ENCODE assay signal across 2 cellular contexts in genomic region chr2:105061560-105061959, GRCh38.
TF ChIP-seq lines count a peak whose summit lies in the region.

No MANE protein-coding gene starts in this region.

TF ChIP-seq in WTC11, 78 proteins besides CTCF, POLR2A, EP300 and RAD21:
- TF ChIP-seq ERG (CRISPR knock-in tag; IDR thresholded peaks at IDR 0.05) (no peak), NFATC4 (CRISPR knock-in tag; IDR thresholded peaks at IDR 0.05) (no peak), ELF4 (CRISPR knock-in tag; IDR thresholded peaks at IDR 0.05; ENCODE audit: low read depth) (no peak), ATF3 (CRISPR knock-in tag; conservative IDR thresholded peaks at IDR 0.05) (no peak), MLX (CRISPR knock-in tag; IDR thresholded peaks at IDR 0.05) (no peak), HMGA2 (CRISPR knock-in tag; IDR thresholded peaks at IDR 0.05) (no peak), ZNF317 (CRISPR knock-in tag; IDR thresholded peaks at IDR 0.05; ENCODE audit: borderline replicate concordance, low read depth) (no peak), KAT7 (CRISPR knock-in tag; IDR thresholded peaks at IDR 0.05; ENCODE audit: borderline replicate concordance) (no peak), NR3C1 (CRISPR knock-in tag; conservative IDR thresholded peaks at IDR 0.05; ENCODE audit: low read depth) (no peak)
TF ChIP-seq in WTC11: peak in this region for 0.

TF ChIP-seq in K562, 482 proteins besides CTCF, POLR2A, EP300 and RAD21:
- TF ChIP-seq BDP1 (IDR thresholded peaks at IDR 0.05; ENCODE audit: insufficient read depth, insufficient read length) (no peak), ZNF407 (IDR thresholded peaks at IDR 0.05; ENCODE audit: low read depth) (peak; percentile 81)
TF ChIP-seq in K562: peak in this region for 1.
